In genomic region chr9:136544549-136545064, GRCh38 we compare ENCODE assay signal across 8 cellular contexts. TPM values are rescaled to one million over a fixed set of nuclear protein-coding genes. Genes with fewer than 3 reads are reported as not detected.
A peak's percentile ranks its signal among the peaks of the same experiment; 100 is the strongest.
DNase-seq lines count a peak whose midpoint lies in the region; ATAC-seq and TF ChIP-seq lines count a peak whose summit lies in the region.

No MANE protein-coding gene starts in this region.

- no peak for ATAC-seq in GM19467 (IDR thresholded peaks at IDR 0.05; ENCODE audit: unreplicated experiment)

- in situ Hi-C loops in GM13976 (cut with MboI; ENCODE audit: low sequenced_read_pairs, unreplicated experiment) = no loop called here
- in situ Hi-C loops in SK-MEL-5 (cut with HindIII; ENCODE audit: low pct_unique_long_range_greater_than_20kb, low sequenced_read_pairs) = no loop called here

- TF ChIP-seq CTCF in GM13976 (IDR thresholded peaks at IDR 0.05; ENCODE audit: borderline replicate concordance, control extremely low read depth, extremely low read depth, insufficient read depth, missing control alignments) = no peak

- DNase-seq in GM13976 (ENCODE audit: low spot score) (peak; percentile 84), SK-MEL-5 (ENCODE audit: low read depth, low spot score) (peak; percentile 28), anterior cingulate cortex (lab: John Stamatoyannopoulos, UW) (peak in 53 of 58 donors; percentile 43 to 92 (median 81)), hippocampal formation (lab: John Stamatoyannopoulos, UW) (peak; percentile 74 to 87), retina (peak; percentile 90), HPDE6-E6E7 (ENCODE audit: extremely low spot score) (no peak), cerebellar cortex (ENCODE audit: low spot score) (no peak)

RNA-seq across cellular contexts. Expression of gene NOTCH1, which starts 1.2 kb away (rescaled TPM):
- total RNA-seq in SK-MEL-5 (2014; rRNA removed; shearing (Covaris generic)) = 3.0 and 3.2 TPM in 2 replicates
- 7.0 and 7.1 TPM in 2 replicates for polyA plus RNA-seq in SK-MEL-5 (2015; cell fraction: cytosol; rRNA removed)
- 4.2 and 9.7 TPM in 2 replicates for polyA plus RNA-seq in SK-MEL-5 (2015; cell fraction: nucleus; rRNA removed)

Comparison
In these comparisons a context has a peak if more than half of its experiments do, and no peak if none do; other contexts are left out.
1. DNase-seq: peak in GM13976 (single experiment), SK-MEL-5 (single experiment), anterior cingulate cortex (53 of 58), hippocampal formation (2 of 2) and retina (single experiment); none in HPDE6-E6E7 (single experiment) and cerebellar cortex (single experiment).